In genomic region chr13:66943530-66943929, GRCh38 we compare ENCODE assay signal across 7 cellular contexts.
"Had no signal": no experiment of that assay in that cellular context is flagged by ENCODE, and none has a peak within 500 bp of the region (broad histone marks: within the 10 kb centered on the region; RNA-seq: fewer than 3 reads in every experiment).

No MANE protein-coding gene starts in this region.

- H3K36me3 ChIP-seq: HAP-1 had no signal

- H3K4me3 ChIP-seq: GM23248, HAP-1, K562 had no signal

- ATAC-seq: HCT116, K562 had no signal

- H2AFZ ChIP-seq: GM23248 had no signal

- H3K27ac ChIP-seq: GM23248 had no signal

- H3K9ac ChIP-seq: GM23248 had no signal

- H3K9me3 ChIP-seq: HAP-1 had no signal

- DNase-seq: GM23248, GOT3, H7, IMR-90 had no signal
